In genomic region chr16:2520097-2520783, GRCh38 we compare ENCODE assay signal across 8 cellular contexts. TPM values are rescaled to one million over a fixed set of nuclear protein-coding genes. Genes with fewer than 3 reads are reported as not detected.
A peak's percentile ranks its signal among the peaks of the same experiment; 100 is the strongest.
DNase-seq lines count a peak whose midpoint lies in the region; ATAC-seq and TF ChIP-seq lines count a peak whose summit lies in the region.

Gene AMDHD2 (plus strand): TSS chr16:2520371. CDS start chr16:2520459, 88 bp downstream.

- no peaks in the 10 kb centered on the region for H3K9me3 Mint-ChIP-seq in activated T-helper 17 cell treated with anti-CD3 and anti-CD28 coated beads, Interleukin-2, amount 50 U/mL, for 72 hours
- no peaks in the 10 kb centered on the region for H3K9me3 Mint-ChIP-seq in naive thymus-derived CD8-positive, alpha-beta T cell
- no peaks in the 10 kb centered on the region for H3K9me3 Mint-ChIP-seq in stimulated activated memory B cell treated with anti-CD40 and anti-IgM and Interleukin-4, amounts not matched to agents 10 μg/mL and 1 μg/mL and 100 μg/mL, for 72 hours

- H3K27me3 Mint-ChIP-seq in activated T-helper 17 cell treated with anti-CD3 and anti-CD28 coated beads, Interleukin-2, amount 50 U/mL, for 72 hours = no peaks in the 10 kb centered on the region
- H3K27me3 Mint-ChIP-seq in naive thymus-derived CD8-positive, alpha-beta T cell = peaks cover 0 to 5% (median 0%) of the 10 kb centered on the region in 5 donors
- no peaks in the 10 kb centered on the region for H3K27me3 Mint-ChIP-seq in stimulated activated memory B cell treated with anti-CD40 and anti-IgM and Interleukin-4, amounts not matched to agents 10 μg/mL and 1 μg/mL and 100 μg/mL, for 72 hours

- peaks cover 71% of the 10 kb centered on the region for H3K36me3 Mint-ChIP-seq in activated T-helper 17 cell treated with anti-CD3 and anti-CD28 coated beads, Interleukin-2, amount 50 U/mL, for 72 hours (ENCODE audit: low read depth)
- H3K36me3 Mint-ChIP-seq in naive thymus-derived CD8-positive, alpha-beta T cell = peaks cover 0 to 41% (median 0%) of the 10 kb centered on the region in 3 donors
- H3K36me3 Mint-ChIP-seq in stimulated activated memory B cell treated with anti-CD40 and anti-IgM and Interleukin-4, amounts not matched to agents 10 μg/mL and 1 μg/mL and 100 μg/mL, for 72 hours = peaks cover 49% of the 10 kb centered on the region

- peaks cover 74% of the 10 kb centered on the region for H3K79me2 ChIP-seq in ACC112 (ENCODE audit: control insufficient read depth, insufficient read depth, low read length, unreplicated experiment)

- POLR2A ChIA-PET in naive thymus-derived CD8-positive, alpha-beta T cell (lab: Charles Lee) = interaction anchor here (0.7 to 4.1 kb wide), 11 partner anchors 8 to 365 kb away, joined by 3 to 98 read pairs (median 4); partner anchors contain the start of genes CEMP1, MLST8, PDPK1 and PGP

- no peaks in the 10 kb centered on the region for H3K27me3 ChIP-seq in ACC112 (ENCODE audit: insufficient read depth, low read length)
- H3K27me3 ChIP-seq in RWPE2 (ENCODE audit: insufficient read depth, poor library complexity, severe bottlenecking) = no peaks in the 10 kb centered on the region

- no peak for TF ChIP-seq CTCF in RWPE2 (IDR thresholded peaks at IDR 0.05; ENCODE audit: poor library complexity, severe bottlenecking)
- no peak for TF ChIP-seq CTCF in fibroblast of mammary gland (conservative IDR thresholded peaks at IDR 0.05; ENCODE audit: control insufficient read depth, insufficient read depth, low read depth, low read length)

- peaks cover 6% of the 10 kb centered on the region; the same call in 1 of the 2 replicates for H3K36me3 ChIP-seq in ACC112 (ENCODE audit: insufficient read depth, low read length)
- H3K36me3 ChIP-seq in RWPE2 (ENCODE audit: low read depth) = peaks cover 33% of the 10 kb centered on the region

- H2AFZ ChIP-seq in ACC112 (ENCODE audit: low read length, unreplicated experiment) = no peak within 1 kb of the TSS

- H3K4me3 ChIP-seq in ACC112 (ENCODE audit: low read depth, low read length) = peak within 1 kb of the TSS; percentile 96
- peak within 1 kb of the TSS; percentile 55 for H3K4me3 ChIP-seq in RWPE2 (ENCODE audit: severe bottlenecking)
- H3K4me3 ChIP-seq in fibroblast of mammary gland (ENCODE audit: control insufficient read depth, low read depth, low read length) = peak within 1 kb of the TSS; percentile 69

- H3K4me1 Mint-ChIP-seq in activated T-helper 17 cell treated with anti-CD3 and anti-CD28 coated beads, Interleukin-2, amount 50 U/mL, for 72 hours = peaks cover 30% of the 10 kb centered on the region
- peaks cover 34 to 73% (median 67%) of the 10 kb centered on the region in 4 donors for H3K4me1 Mint-ChIP-seq in naive thymus-derived CD8-positive, alpha-beta T cell
- peaks cover 73% of the 10 kb centered on the region for H3K4me1 Mint-ChIP-seq in stimulated activated memory B cell treated with anti-CD40 and anti-IgM and Interleukin-4, amounts not matched to agents 10 μg/mL and 1 μg/mL and 100 μg/mL, for 72 hours

- peak within 1 kb of the TSS; percentile 90 for H3K27ac Mint-ChIP-seq in activated T-helper 17 cell treated with anti-CD3 and anti-CD28 coated beads, Interleukin-2, amount 50 U/mL, for 72 hours
- H3K27ac Mint-ChIP-seq in naive thymus-derived CD8-positive, alpha-beta T cell = peak within 1 kb of the TSS; percentile 91 to 99 (median 97)
- peak within 1 kb of the TSS; percentile 86 for H3K27ac Mint-ChIP-seq in stimulated activated memory B cell treated with anti-CD40 and anti-IgM and Interleukin-4, amounts not matched to agents 10 μg/mL and 1 μg/mL and 100 μg/mL, for 72 hours

- H3K27ac ChIP-seq in ACC112 (ENCODE audit: low read depth, low read length) (peak within 1 kb of the TSS; percentile 59), RWPE2 (ENCODE audit: poor library complexity, severe bottlenecking) (peak within 1 kb of the TSS; percentile 38)

- DNase-seq in Kasumi-1 (lab: John Stamatoyannopoulos, UW) (peak; percentile 60 to 68), RWPE2 (ENCODE audit: low spot score) (peak; percentile 92), fibroblast of mammary gland (ENCODE audit: low read depth) (peak; percentile 91)
- peak; percentile 82 to 94 (median 90) for DNase-seq in naive thymus-derived CD8-positive, alpha-beta T cell

- H3K9me3 ChIP-seq in RWPE2 (ENCODE audit: severe bottlenecking) = no peaks in the 10 kb centered on the region

- H3K4me1 ChIP-seq in ACC112 (ENCODE audit: control insufficient read depth, insufficient read depth, low read length, unreplicated experiment) = peaks cover 44% of the 10 kb centered on the region
- peaks cover 16% of the 10 kb centered on the region for H3K4me1 ChIP-seq in RWPE2 (ENCODE audit: insufficient read depth, poor library complexity, severe bottlenecking)

- peak within 1 kb of the TSS; percentile 82 for H3K4me3 Mint-ChIP-seq in activated T-helper 17 cell treated with anti-CD3 and anti-CD28 coated beads, Interleukin-2, amount 50 U/mL, for 72 hours
- H3K4me3 Mint-ChIP-seq in naive thymus-derived CD8-positive, alpha-beta T cell = peak within 1 kb of the TSS; percentile 84 to 96 (median 90)
- peak within 1 kb of the TSS; percentile 83 for H3K4me3 Mint-ChIP-seq in stimulated activated memory B cell treated with anti-CD40 and anti-IgM and Interleukin-4, amounts not matched to agents 10 μg/mL and 1 μg/mL and 100 μg/mL, for 72 hours

- ATAC-seq in GM19035 (IDR thresholded peaks at IDR 0.05; ENCODE audit: unreplicated experiment) (peak; percentile 56), RWPE2 (ENCODE audit: low read depth) (peak; percentile 63)
- ATAC-seq in activated T-helper 17 cell treated with anti-CD3 and anti-CD28 coated beads, Interleukin-2, amount 50 U/mL, for 72 hours (replicated peaks) = peak; percentile 86
- peak; percentile 59 to 64 for ATAC-seq in naive thymus-derived CD8-positive, alpha-beta T cell
- peak; percentile 80 for ATAC-seq in stimulated activated memory B cell treated with anti-CD40 and anti-IgM and Interleukin-4, amounts not matched to agents 10 μg/mL and 1 μg/mL and 100 μg/mL, for 72 hours

RNA-seq across cellular contexts. Expression of gene AMDHD2, which starts in this region (rescaled TPM):
- 10 to 100 TPM; 39.6 to 54.5 TPM for total RNA-seq in activated T-helper 17 cell treated with anti-CD3 and anti-CD28 coated beads, Interleukin-2, amount 50 U/mL, for 72 hours
- 100 to 1,000 TPM; 103 to 107 TPM for total RNA-seq in naive thymus-derived CD8-positive, alpha-beta T cell
- 10 to 100 TPM; 15.2 to 17.4 (median 16.4) TPM for polyA plus RNA-seq in naive thymus-derived CD8-positive, alpha-beta T cell

Comparison
In these comparisons a context has a peak if more than half of its experiments do, and no peak if none do; other contexts are left out.
1. Peak in every context shown above with its lines: DNase-seq, ATAC-seq, H3K4me3 ChIP-seq and H3K27ac ChIP-seq.